In genomic region chr19:3007975-3008374, GRCh38 we compare ENCODE assay signal across 1 cellular context.
TF ChIP-seq lines count a peak whose summit lies in the region.

No MANE protein-coding gene starts in this region.

TF ChIP-seq in GM12878, 131 proteins besides CTCF, POLR2A, EP300 and RAD21:
- TF ChIP-seq NR2C1 (IDR thresholded peaks at IDR 0.05): no peak
